8 cellular contexts compared by ENCODE assay signal in genomic region chr6:158026901-158027589, GRCh38. TPM values are rescaled to one million over a fixed set of nuclear protein-coding genes. Genes with fewer than 3 reads are reported as not detected.
DNase-seq lines count a peak whose midpoint lies in the region; ATAC-seq lines count a peak whose summit lies in the region.

No MANE protein-coding gene starts in this region.

- H3K4me3 ChIP-seq in SJSA1, result no peak overlapping the region; the same call in 1 of the 2 replicates

- H3K9me3 ChIP-seq in SJSA1 (replicated peaks), result no peaks in the 10 kb centered on the region

- peak; percentile 8 for ATAC-seq in GM19043 (IDR thresholded peaks at IDR 0.05; ENCODE audit: low read depth, unreplicated experiment)
- ATAC-seq in stimulated activated naive B cell treated with anti-CD40 and anti-IgM and Interleukin-4, amounts not matched to agents 10 μg/mL and 1 μg/mL and 100 μg/mL, for 72 hours (replicated peaks), result no peak
- no peak for ATAC-seq in GM18519 (IDR thresholded peaks at IDR 0.05; ENCODE audit: low FRiP score, unreplicated experiment)

- peaks cover 56% of the 10 kb centered on the region for H3K4me1 ChIP-seq in SJSA1 (replicated peaks)

- H3K36me3 Mint-ChIP-seq in stimulated activated naive B cell treated with anti-CD40 and anti-IgM and Interleukin-4, amounts not matched to agents 10 μg/mL and 1 μg/mL and 100 μg/mL, for 72 hours, result peaks cover 44 to 61% of the 10 kb centered on the region in 2 donors

- no peak for DNase-seq in SJSA1 (ENCODE audit: low read depth in 1 of 2, low spot score in 2 of 2)
- DNase-seq in germinal center (ENCODE audit: low spot score), result peak; percentile 20
- DNase-seq in stimulated activated naive B cell treated with anti-CD40 and anti-IgM and Interleukin-4, amounts not matched to agents 10 μg/mL and 1 μg/mL and 100 μg/mL, for 72 hours, result no peak
- DNase-seq in activated gamma-delta T cell (lab: John Stamatoyannopoulos, UW), result no peak
- no peak for DNase-seq in H4 (ENCODE audit: low spot score)
- no peak for DNase-seq in NCI-H748 treated with DMSO at 0.1 percent for 48 hours (lab: John Stamatoyannopoulos, UW)

- H3K27ac Mint-ChIP-seq in stimulated activated naive B cell treated with anti-CD40 and anti-IgM and Interleukin-4, amounts not matched to agents 10 μg/mL and 1 μg/mL and 100 μg/mL, for 72 hours, result peak overlapping the region; percentile 100

- peak overlapping the region; percentile 85 to 86 for H3K4me3 Mint-ChIP-seq in stimulated activated naive B cell treated with anti-CD40 and anti-IgM and Interleukin-4, amounts not matched to agents 10 μg/mL and 1 μg/mL and 100 μg/mL, for 72 hours

- H3K27me3 ChIP-seq in SJSA1 (replicated peaks), result no peaks in the 10 kb centered on the region

- H3K4me1 Mint-ChIP-seq in stimulated activated naive B cell treated with anti-CD40 and anti-IgM and Interleukin-4, amounts not matched to agents 10 μg/mL and 1 μg/mL and 100 μg/mL, for 72 hours, result peaks cover 48 to 74% of the 10 kb centered on the region in 2 donors

- peaks cover 0 to 7% of the 10 kb centered on the region in 2 donors for H3K9me3 Mint-ChIP-seq in stimulated activated naive B cell treated with anti-CD40 and anti-IgM and Interleukin-4, amounts not matched to agents 10 μg/mL and 1 μg/mL and 100 μg/mL, for 72 hours

- no peaks in the 10 kb centered on the region for H3K27me3 Mint-ChIP-seq in stimulated activated naive B cell treated with anti-CD40 and anti-IgM and Interleukin-4, amounts not matched to agents 10 μg/mL and 1 μg/mL and 100 μg/mL, for 72 hours

- H3K27ac ChIP-seq in SJSA1, result peak overlapping the region; percentile 86

- peaks cover 13% of the 10 kb centered on the region for H3K36me3 ChIP-seq in SJSA1

RNA-seq across cellular contexts. Expression of gene SYNJ2, which starts 45.4 kb away (rescaled TPM):
- 20.9 and 23.7 TPM in 2 replicates for total RNA-seq in SJSA1 (2014; rRNA removed; shearing (Covaris generic))
- total RNA-seq in H4 (2014; rRNA removed; shearing (Covaris generic)), result 20.6 and 23.6 TPM in 2 replicates
